Comparison of ENCODE assay signal across 18 cellular contexts in genomic region chr2:15354596-15355359, GRCh38.
DNase-seq lines count a peak whose midpoint lies in the region; ATAC-seq and TF ChIP-seq lines count a peak whose summit lies in the region.
"Had no signal": no experiment of that assay in that cellular context is flagged by ENCODE, and none has a peak within 500 bp of the region (broad histone marks: within the 10 kb centered on the region; RNA-seq: fewer than 3 reads in every experiment).

No MANE protein-coding gene starts in this region.

- no peak overlapping the region for H3K27ac ChIP-seq in GM23338 (ENCODE audit: low read depth)
- H3K27ac ChIP-seq: BLaER1 treated with 17β-estradiol and CSF1 and Interleukin-3, amounts not matched to agents 10 nM and 100 nM; PC-9 had no signal

- H3K79me2 ChIP-seq in GM23338 (replicated peaks; ENCODE audit: insufficient read depth): no peaks in the 10 kb centered on the region

- TF ChIP-seq CTCF in GM23338 (conservative IDR thresholded peaks at IDR 0.05; ENCODE audit: low read depth in 2 of 2) (no peak), epithelial cell of esophagus (IDR thresholded peaks at IDR 0.05; ENCODE audit: insufficient read depth, low read depth, low read length, missing control alignments) (no peak), nephron progenitor cell (IDR thresholded peaks at IDR 0.05) (no peak)

- DNase-seq in GM23338 (ENCODE audit: low spot score) (no peak), SK-N-DZ (ENCODE audit: low spot score) (peak; percentile 45), epithelial cell of esophagus (ENCODE audit: low read depth) (peak; percentile 38), nephron progenitor cell (peak; percentile 3)
- no peak for DNase-seq in activated CD4-positive, CD25-positive, alpha-beta regulatory T cell treated with anti-CD3 and anti-CD28 coated beads, Interleukin-2, amount 50 U/mL, for 72 hours
- DNase-seq: Calu3; CD8-positive, alpha-beta T cell; DMS53; EL; HFFc6; NCI-H1436; NCI-H2029; NCI-H510A; PC-9 had no signal

- no peak overlapping the region for H2AFZ ChIP-seq in GM23338
- H2AFZ ChIP-seq: PC-9 had no signal

- H3K36me3 Mint-ChIP-seq in GM23338 (ENCODE audit: low read depth) (peaks cover 25% of the 10 kb centered on the region), nephron progenitor cell (ENCODE audit: low read depth) (peaks cover 84% of the 10 kb centered on the region)

- H3K9me2 ChIP-seq in GM23338 (ENCODE audit: insufficient read depth): no peaks in the 10 kb centered on the region

- H3K4me3 ChIP-seq in GM23338 (no peak overlapping the region), epithelial cell of esophagus (ENCODE audit: low read length) (no peak overlapping the region)
- H3K4me3 ChIP-seq: BLaER1 treated with 17β-estradiol and CSF1 and Interleukin-3, amounts not matched to agents 10 nM and 100 nM; PC-9 had no signal

- no peak overlapping the region for H3K4me2 ChIP-seq in GM23338
- H3K4me2 ChIP-seq: BLaER1 treated with 17β-estradiol and CSF1 and Interleukin-3, amounts not matched to agents 10 nM and 100 nM; PC-9 had no signal

- H3K27me3 Mint-ChIP-seq in GM23338 (ENCODE audit: insufficient read depth, low read depth, poor library complexity): peaks cover 2% of the 10 kb centered on the region
- H3K27me3 Mint-ChIP-seq in nephron progenitor cell (ENCODE audit: low read depth, poor library complexity): no peaks in the 10 kb centered on the region

- no peaks in the 10 kb centered on the region for H3K27me3 ChIP-seq in GM23338 (ENCODE audit: insufficient read depth)
- H3K27me3 ChIP-seq: BLaER1 treated with 17β-estradiol and CSF1 and Interleukin-3, amounts not matched to agents 10 nM and 100 nM had no signal

- H3K27ac Mint-ChIP-seq in GM23338 (peak overlapping the region; percentile 34), nephron progenitor cell (peak overlapping the region; percentile 87)
- H3K27ac Mint-ChIP-seq: CD8-positive, alpha-beta T cell; HFFc6 had no signal

- H3K4me1 ChIP-seq in GM23338 (ENCODE audit: insufficient read depth): peaks cover 3% of the 10 kb centered on the region; the same call in 1 of the 2 replicates
- H3K4me1 ChIP-seq: BLaER1 treated with 17β-estradiol and CSF1 and Interleukin-3, amounts not matched to agents 10 nM and 100 nM had no signal

- H3K4me1 Mint-ChIP-seq in GM23338 (peaks cover 36% of the 10 kb centered on the region), nephron progenitor cell (peaks cover 19% of the 10 kb centered on the region)

- H3K36me3 ChIP-seq in GM23338 (ENCODE audit: insufficient read depth): no peaks in the 10 kb centered on the region

- H3K9me3 Mint-ChIP-seq in GM23338 (no peaks in the 10 kb centered on the region), nephron progenitor cell (peaks cover 4% of the 10 kb centered on the region)
- H3K9me3 Mint-ChIP-seq: CD8-positive, alpha-beta T cell; HFFc6 had no signal

- H4K20me1 ChIP-seq in GM23338 (replicated peaks; ENCODE audit: insufficient read depth): no peaks in the 10 kb centered on the region
- H4K20me1 ChIP-seq: BLaER1 treated with 17β-estradiol and CSF1 and Interleukin-3, amounts not matched to agents 10 nM and 100 nM had no signal

- no peak overlapping the region for H3K4me3 Mint-ChIP-seq in GM23338
- H3K4me3 Mint-ChIP-seq in nephron progenitor cell: no peak overlapping the region
- H3K4me3 Mint-ChIP-seq: CD8-positive, alpha-beta T cell; HFFc6 had no signal

- no peak for ATAC-seq in GM23338
- ATAC-seq in HG03469 (IDR thresholded peaks at IDR 0.05; ENCODE audit: unreplicated experiment): no peak
- ATAC-seq in HG03565 (IDR thresholded peaks at IDR 0.05; ENCODE audit: unreplicated experiment): no peak
- no peak for ATAC-seq in GM18511 (IDR thresholded peaks at IDR 0.05; ENCODE audit: unreplicated experiment)
- ATAC-seq: CD8-positive, alpha-beta T cell had no signal

- no peaks in the 10 kb centered on the region for H3F3A ChIP-seq in GM23338 (replicated peaks; ENCODE audit: low read depth)

TF ChIP-seq in GM23338, 12 proteins besides CTCF, POLR2A, EP300 and RAD21 (continues in another document):
- TF ChIP-seq NANOG (IDR thresholded peaks at IDR 0.05; ENCODE audit: borderline replicate concordance): no peak
- TF ChIP-seq REST (IDR thresholded peaks at IDR 0.05; ENCODE audit: unreplicated experiment): no peak
- no peak for TF ChIP-seq ETS1 (IDR thresholded peaks at IDR 0.05)
- TF ChIP-seq STAT1 (IDR thresholded peaks at IDR 0.05; ENCODE audit: unreplicated experiment): no peak
- no peak for TF ChIP-seq ZNF114 (CRISPR knock-in tag; IDR thresholded peaks at IDR 0.05)
- TF ChIP-seq POLR2AphosphoS5 (IDR thresholded peaks at IDR 0.05; ENCODE audit: low read depth): no peak
- TF ChIP-seq JUNB (IDR thresholded peaks at IDR 0.05; ENCODE audit: unreplicated experiment): no peak
- TF ChIP-seq EZH2 (IDR thresholded peaks at IDR 0.05; ENCODE audit: low read depth, unreplicated experiment): no peak
- no peak for TF ChIP-seq EZH2phosphoT487 (IDR thresholded peaks at IDR 0.05; ENCODE audit: unreplicated experiment)
- no peak for TF ChIP-seq CREB1 (CRISPR knock-in tag; IDR thresholded peaks at IDR 0.05; ENCODE audit: low read depth)

Comparison
In these comparisons a context has a peak if more than half of its experiments do, and no peak if none do; other contexts are left out.
1. DNase-seq: peak in SK-N-DZ (single experiment), epithelial cell of esophagus (single experiment) and nephron progenitor cell (single experiment); none in GM23338 (single experiment) and activated CD4-positive, CD25-positive, alpha-beta regulatory T cell treated with anti-CD3 and anti-CD28 coated beads, Interleukin-2, amount 50 U/mL, for 72 hours (single experiment).